Comparison of ENCODE assay signal across 17 cellular contexts in genomic region chrX:63424063-63424462, GRCh38.
DNase-seq lines count a peak whose midpoint lies in the region; ATAC-seq and TF ChIP-seq lines count a peak whose summit lies in the region.
"Had no signal": no experiment of that assay in that cellular context is flagged by ENCODE, and none has a peak within 500 bp of the region (broad histone marks: within the 10 kb centered on the region; RNA-seq: fewer than 3 reads in every experiment).

No MANE protein-coding gene starts in this region.

- H3K9me3 ChIP-seq in right lobe of liver (no peaks in the 10 kb centered on the region), ascending aorta (peaks cover 0 to 2% of the 10 kb centered on the region in 2 donors)
- H3K9me3 ChIP-seq: Peyer's patch had no signal

- TF ChIP-seq CTCF in epithelial cell of esophagus (IDR thresholded peaks at IDR 0.05; ENCODE audit: insufficient read depth, low read depth, low read length, missing control alignments) (no peak), kidney epithelial cell (IDR thresholded peaks at IDR 0.05; ENCODE audit: insufficient read depth, low read length, poor library complexity, severe bottlenecking) (no peak), right lobe of liver (IDR thresholded peaks at IDR 0.05) (no peak), ascending aorta (IDR thresholded peaks at IDR 0.05) (no peak)

- H3K27me3 ChIP-seq in kidney epithelial cell (ENCODE audit: control insufficient read depth, insufficient read depth, low read length) (no peaks in the 10 kb centered on the region), right lobe of liver (no peaks in the 10 kb centered on the region), ascending aorta (no peaks in the 10 kb centered on the region)
- H3K27me3 ChIP-seq: Peyer's patch had no signal

- DNase-seq in DMS53 (lab: John Stamatoyannopoulos, UW) (peak; percentile 68), M059J (ENCODE audit: low read depth) (peak; percentile 58), epithelial cell of esophagus (ENCODE audit: low read depth) (peak; percentile 88), kidney epithelial cell (ENCODE audit: low read depth) (peak; percentile 9), SK-N-DZ (ENCODE audit: low spot score) (no peak), right lobe of liver (no peak), ascending aorta (ENCODE audit: low spot score in 2 of 2) (no peak)
- DNase-seq: EL, H9, NCI-H1048, NCI-H1436 treated with DMSO at 0.1 percent for 48 hours, NCI-H2081, NCI-H510A treated with DMSO at 0.1 percent for 48 hours, Peyer's patch, SIG-M5 had no signal

- H3K27ac ChIP-seq in right lobe of liver (no peak overlapping the region), ascending aorta (no peak overlapping the region)
- H3K27ac ChIP-seq: C4-2B, Peyer's patch had no signal

- ATAC-seq in right lobe of liver (no peak), GM18868 (IDR thresholded peaks at IDR 0.05; ENCODE audit: unreplicated experiment) (no peak)

- H3K36me3 ChIP-seq in kidney epithelial cell (ENCODE audit: control insufficient read depth, insufficient read depth, low read length) (no peaks in the 10 kb centered on the region), right lobe of liver (peaks cover 0 to 2% (median 0%) of the 10 kb centered on the region in 4 donors), ascending aorta (peaks cover 9 to 23% of the 10 kb centered on the region in 2 donors)
- H3K36me3 ChIP-seq: Peyer's patch had no signal

- TF ChIP-seq POLR2A in right lobe of liver (IDR thresholded peaks at IDR 0.05) = no peak

- H3K4me3 ChIP-seq in epithelial cell of esophagus (ENCODE audit: low read length) (no peak overlapping the region), kidney epithelial cell (ENCODE audit: low read depth, low read length) (no peak overlapping the region), right lobe of liver (no peak overlapping the region), ascending aorta (no peak overlapping the region)
- H3K4me3 ChIP-seq: Peyer's patch had no signal

- H3K4me1 ChIP-seq in right lobe of liver (no peaks in the 10 kb centered on the region), ascending aorta (no peaks in the 10 kb centered on the region)
- H3K4me1 ChIP-seq: Peyer's patch had no signal

- intact Hi-C loops in right lobe of liver (cut with DNase I) = no loop called here
- intact Hi-C loops in ascending aorta (cut with DNase I) = no loop called here

Comparison
In these comparisons a context has a peak if more than half of its experiments do, and no peak if none do; other contexts are left out.
1. DNase-seq: peak in DMS53 (single experiment), M059J (single experiment), epithelial cell of esophagus (single experiment) and kidney epithelial cell (single experiment); none in SK-N-DZ (single experiment), right lobe of liver (0 of 3) and ascending aorta (0 of 2).